ENCODE assay signal across 9 cellular contexts in genomic region chrX:21438792-21439191, GRCh38.
DNase-seq lines count a peak whose midpoint lies in the region; ATAC-seq and TF ChIP-seq lines count a peak whose summit lies in the region.
"Had no signal": no experiment of that assay in that cellular context is flagged by ENCODE, and none has a peak within 500 bp of the region (broad histone marks: within the 10 kb centered on the region; RNA-seq: fewer than 3 reads in every experiment).

No MANE protein-coding gene starts in this region.

- no TSS peak for BruUV-seq in OCI-LY7 (replicated peaks; lab: Mats Ljungman, UMichigan)
- no TSS peak for BruUV-seq in mammary epithelial cell (replicated peaks; lab: Mats Ljungman, UMichigan)

- no peak overlapping the region for H3K9ac ChIP-seq in mammary epithelial cell (ENCODE audit: insufficient read depth, low read length)

- POLR2A ChIA-PET in OCI-LY7 (lab: Charles Lee), result interaction anchor here (0.5 kb wide), 1 partner anchor 1119 kb away, joined by 3 read pairs; no protein-coding TSS in a partner anchor

- H2AFZ ChIP-seq in OCI-LY7 (ENCODE audit: low read length), result no peak overlapping the region
- no peak overlapping the region for H2AFZ ChIP-seq in mammary epithelial cell (ENCODE audit: low read depth, low read length)

- H3K9me2 ChIP-seq in OCI-LY7 (ENCODE audit: insufficient read depth, low read length), result no peaks in the 10 kb centered on the region

- no peaks in the 10 kb centered on the region for H3K36me3 Mint-ChIP-seq in activated CD4-positive, alpha-beta T cell treated with anti-CD3 and anti-CD28 coated beads, Interleukin-2, amount 10 ng/mL, durations not matched to agents 24 days and 14 days (ENCODE audit: low read depth)
- no peaks in the 10 kb centered on the region for H3K36me3 Mint-ChIP-seq in stimulated activated effector memory CD8-positive, alpha-beta T cell treated with anti-CD3 and anti-CD28 coated beads, Interleukin-12 subunit alpha, Interleukin-12 subunit beta, amount 100 ng/mL, for 72 hours
- no peaks in the 10 kb centered on the region for H3K36me3 Mint-ChIP-seq in nephron progenitor cell (ENCODE audit: low read depth)

- WGBS in mammary epithelial cell (ENCODE audit: low coverage, missing lambda C conversion rate), result 33% methylated on average over 1 of the region's 1 CpG

- no peak for DNase-seq in activated CD4-positive, alpha-beta T cell treated with anti-CD3 and anti-CD28 coated beads, Interleukin-2, amount 10 ng/mL, durations not matched to agents 24 days and 14 days
- DNase-seq in activated CD4-positive, alpha-beta T cell treated with anti-CD3 and anti-CD28 coated beads, Interleukin-2, amount 50 U/mL, for 1 hour, result no peak
- DNase-seq in OCI-LY7 (ENCODE audit: low spot score) (peak; percentile 42), nephron progenitor cell (no peak), mammary epithelial cell (no peak), NCI-H2196 (lab: John Stamatoyannopoulos, UW; ENCODE audit: unreplicated experiment) (no peak)
- DNase-seq in stimulated activated effector memory CD8-positive, alpha-beta T cell treated with anti-CD3 and anti-CD28 coated beads, Interleukin-12 subunit alpha, Interleukin-12 subunit beta, amount 100 ng/mL, for 72 hours (ENCODE audit: low spot score in 2 of 2), result no peak

- H3K36me3 ChIP-seq in OCI-LY7 (ENCODE audit: insufficient read depth, low read length) (no peaks in the 10 kb centered on the region), mammary epithelial cell (ENCODE audit: insufficient read depth, low read length) (no peaks in the 10 kb centered on the region)

- H3K79me2 ChIP-seq in OCI-LY7 (ENCODE audit: insufficient read depth, low read depth, low read length) (no peaks in the 10 kb centered on the region), mammary epithelial cell (ENCODE audit: insufficient read depth, low read length) (no peaks in the 10 kb centered on the region)

- CTCF ChIA-PET in OCI-LY7 (lab: Charles Lee; ENCODE audit: unreplicated experiment) (no interaction called here), mammary epithelial cell (lab: Charles Lee; ENCODE audit: low non-redundant PET) (no interaction called here)

- H3K27ac Mint-ChIP-seq in activated CD4-positive, alpha-beta T cell treated with anti-CD3 and anti-CD28 coated beads, Interleukin-2, amount 10 ng/mL, durations not matched to agents 24 days and 14 days, result peak overlapping the region; percentile 85
- peak overlapping the region; percentile 48 for H3K27ac Mint-ChIP-seq in stimulated activated effector memory CD8-positive, alpha-beta T cell treated with anti-CD3 and anti-CD28 coated beads, Interleukin-12 subunit alpha, Interleukin-12 subunit beta, amount 100 ng/mL, for 72 hours
- no peak overlapping the region for H3K27ac Mint-ChIP-seq in nephron progenitor cell

- H3K9me3 ChIP-seq in OCI-LY7 (ENCODE audit: low read length) (no peaks in the 10 kb centered on the region), mammary epithelial cell (replicated peaks; ENCODE audit: insufficient read depth, low read length) (no peaks in the 10 kb centered on the region)
- H3K9me3 ChIP-seq: A549 had no signal

- in situ Hi-C loops in mammary epithelial cell (cut with MboI; ENCODE audit: low sequenced_read_pairs in 2 of 2), result no loop called here

- H3K27ac ChIP-seq in OCI-LY7 (ENCODE audit: low read depth, low read length, poor library complexity, severe bottlenecking) (no peak overlapping the region), mammary epithelial cell (ENCODE audit: insufficient read depth, low read depth, low read length) (no peak overlapping the region)
- H3K27ac ChIP-seq: A549 had no signal

- H4K20me1 ChIP-seq in OCI-LY7 (ENCODE audit: insufficient read depth, low read length) (no peaks in the 10 kb centered on the region), mammary epithelial cell (ENCODE audit: insufficient read depth, low read length) (no peaks in the 10 kb centered on the region)

- dilution Hi-C loops in mammary epithelial cell (cut with HindIII; ENCODE audit: low sequenced_read_pairs), result no loop called here

- H3K27me3 ChIP-seq in mammary epithelial cell (ENCODE audit: insufficient read depth, low read length), result no peaks in the 10 kb centered on the region

- no peaks in the 10 kb centered on the region for H3K27me3 Mint-ChIP-seq in activated CD4-positive, alpha-beta T cell treated with anti-CD3 and anti-CD28 coated beads, Interleukin-2, amount 10 ng/mL, durations not matched to agents 24 days and 14 days
- no peaks in the 10 kb centered on the region for H3K27me3 Mint-ChIP-seq in nephron progenitor cell (ENCODE audit: low read depth, poor library complexity)

- peaks cover 5% of the 10 kb centered on the region for H3K4me1 Mint-ChIP-seq in activated CD4-positive, alpha-beta T cell treated with anti-CD3 and anti-CD28 coated beads, Interleukin-2, amount 10 ng/mL, durations not matched to agents 24 days and 14 days
- no peaks in the 10 kb centered on the region for H3K4me1 Mint-ChIP-seq in stimulated activated effector memory CD8-positive, alpha-beta T cell treated with anti-CD3 and anti-CD28 coated beads, Interleukin-12 subunit alpha, Interleukin-12 subunit beta, amount 100 ng/mL, for 72 hours
- H3K4me1 Mint-ChIP-seq in nephron progenitor cell, result no peaks in the 10 kb centered on the region

- peak; percentile 86 for ATAC-seq in HG02970 (IDR thresholded peaks at IDR 0.05; ENCODE audit: low FRiP score, unreplicated experiment)
- ATAC-seq in stimulated activated effector memory CD8-positive, alpha-beta T cell treated with anti-CD3 and anti-CD28 coated beads, Interleukin-12 subunit alpha, Interleukin-12 subunit beta, amount 100 ng/mL, for 72 hours, result no peak
- ATAC-seq: A549 had no signal

- intact Hi-C loops in activated CD4-positive, alpha-beta T cell treated with anti-CD3 and anti-CD28 coated beads, Interleukin-2, amount 10 ng/mL, durations not matched to agents 24 days and 14 days (cut with micrococcal nuclease), result loop anchor here (10.0 kb wide), 1 partner anchor 64 kb away; the partner anchor contains the start of gene CNKSR2
- intact Hi-C loops in OCI-LY7 (cut with micrococcal nuclease; ENCODE audit: unreplicated experiment) (no loop called here), mammary epithelial cell (cut with micrococcal nuclease) (no loop called here)

- H3K4me3 Mint-ChIP-seq in activated CD4-positive, alpha-beta T cell treated with anti-CD3 and anti-CD28 coated beads, Interleukin-2, amount 10 ng/mL, durations not matched to agents 24 days and 14 days, result peak overlapping the region; percentile 74
- peak overlapping the region; percentile 46 for H3K4me3 Mint-ChIP-seq in stimulated activated effector memory CD8-positive, alpha-beta T cell treated with anti-CD3 and anti-CD28 coated beads, Interleukin-12 subunit alpha, Interleukin-12 subunit beta, amount 100 ng/mL, for 72 hours
- no peak overlapping the region for H3K4me3 Mint-ChIP-seq in nephron progenitor cell

- H3K9me3 Mint-ChIP-seq in activated CD4-positive, alpha-beta T cell treated with anti-CD3 and anti-CD28 coated beads, Interleukin-2, amount 10 ng/mL, durations not matched to agents 24 days and 14 days, result no peaks in the 10 kb centered on the region
- H3K9me3 Mint-ChIP-seq in stimulated activated effector memory CD8-positive, alpha-beta T cell treated with anti-CD3 and anti-CD28 coated beads, Interleukin-12 subunit alpha, Interleukin-12 subunit beta, amount 100 ng/mL, for 72 hours, result peaks cover 3% of the 10 kb centered on the region
- H3K9me3 Mint-ChIP-seq in nephron progenitor cell, result no peaks in the 10 kb centered on the region

- no peak overlapping the region for H3K4me3 ChIP-seq in OCI-LY7 (ENCODE audit: low read depth, low read length, poor library complexity, severe bottlenecking)
- H3K4me3 ChIP-seq in mammary epithelial cell (replicated peaks in 1 of 3; ENCODE audit: insufficient read depth in 1 of 3, low read depth in 2 of 3, low read length in 3 of 3), result no peak overlapping the region
- H3K4me3 ChIP-seq: A549 had no signal

- H3K4me1 ChIP-seq in OCI-LY7 (ENCODE audit: insufficient read depth, low read length, poor library complexity, severe bottlenecking), result peaks cover 8% of the 10 kb centered on the region
- no peaks in the 10 kb centered on the region for H3K4me1 ChIP-seq in mammary epithelial cell (ENCODE audit: insufficient read depth, low read length)
- H3K4me1 ChIP-seq: A549 had no signal

- peak overlapping the region; percentile 48 for H3K4me2 ChIP-seq in OCI-LY7 (ENCODE audit: low read length)
- H3K4me2 ChIP-seq in mammary epithelial cell (ENCODE audit: insufficient read depth, low read depth, low read length), result no peak overlapping the region
- H3K4me2 ChIP-seq: A549 had no signal

- TF ChIP-seq CTCF in OCI-LY7 (conservative IDR thresholded peaks at IDR 0.05; ENCODE audit: low read length) (no peak), nephron progenitor cell (IDR thresholded peaks at IDR 0.05) (no peak), mammary epithelial cell (conservative IDR thresholded peaks at IDR 0.05 in 1 of 2, IDR thresholded peaks at IDR 0.05 in 1 of 2; ENCODE audit: extremely low read depth in 1 of 2, insufficient read depth in 1 of 2, low read depth in 1 of 2, low read length in 2 of 2) (no peak)
